In the genomic region with DNA sequence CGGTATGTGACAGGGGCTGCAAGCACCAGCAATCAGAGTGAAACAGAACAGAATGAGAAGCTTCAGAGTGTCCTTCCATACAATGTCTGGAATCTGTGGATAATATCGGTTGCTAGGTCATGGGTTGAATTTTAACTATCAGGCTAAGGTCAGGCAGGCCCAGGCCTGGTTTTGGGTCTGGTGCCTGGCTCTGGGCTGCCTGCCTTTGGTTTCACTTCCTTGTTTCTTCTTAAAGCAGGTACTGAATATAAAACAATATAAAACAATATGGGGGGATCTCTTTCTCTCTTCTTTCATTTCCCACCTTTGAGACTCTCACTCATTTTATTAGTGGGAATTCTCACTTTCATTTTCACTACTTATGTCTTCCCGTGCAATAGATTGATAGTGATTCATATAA, we compare ENCODE assay signal across 29 cellular contexts.
DNase-seq lines count a peak whose midpoint lies in the region; ATAC-seq, FAIRE-seq and TF ChIP-seq lines count a peak whose summit lies in the region.
"Had no signal": no experiment of that assay in that cellular context is flagged by ENCODE, and none has a peak within 500 bp of the region (broad histone marks: within the 10 kb centered on the region; RNA-seq: fewer than 3 reads in every experiment).

No MANE protein-coding gene starts in this region.

- intact Hi-C loops in A673 (cut with micrococcal nuclease; ENCODE audit: unreplicated experiment) (no loop called here), gastrocnemius medialis (cut with DNase I; ENCODE audit: low total_unique reads) (no loop called here)

- peak overlapping the region; percentile 19; the same call in 1 of the 3 replicates for H3K4me3 ChIP-seq in A549
- no peak overlapping the region for H3K4me3 ChIP-seq in A673 (ENCODE audit: low read depth, low read length, poor library complexity, severe bottlenecking)
- no peak overlapping the region for H3K4me3 ChIP-seq in gastrocnemius medialis
- H3K4me3 ChIP-seq: gastroesophageal sphincter, left lung, right atrium auricular region, thoracic aorta had no signal

- H3K9me3 ChIP-seq in A549 (no peaks in the 10 kb centered on the region), A673 (ENCODE audit: low read depth, low read length, poor library complexity, severe bottlenecking) (no peaks in the 10 kb centered on the region), gastrocnemius medialis (no peaks in the 10 kb centered on the region)
- H3K9me3 ChIP-seq: gastroesophageal sphincter, left lung, right atrium auricular region, thoracic aorta had no signal

- no peak for TF ChIP-seq POLR2A in A549 (IDR thresholded peaks at IDR 0.05; ENCODE audit: low read length)
- no peak for TF ChIP-seq POLR2A in gastrocnemius medialis (IDR thresholded peaks at IDR 0.05)

- H3K4me1 ChIP-seq in A549 (no peaks in the 10 kb centered on the region), A673 (ENCODE audit: insufficient read depth, low read length, poor library complexity, severe bottlenecking) (no peaks in the 10 kb centered on the region), gastrocnemius medialis (no peaks in the 10 kb centered on the region)
- H3K4me1 ChIP-seq: gastroesophageal sphincter, left lung, right atrium auricular region had no signal

- no TSS peak for BruUV-seq in A673 (replicated peaks; lab: Mats Ljungman, UMichigan)

- H3K27me3 ChIP-seq in A673 (replicated peaks; ENCODE audit: insufficient read depth, low read depth, low read length, poor library complexity) (no peaks in the 10 kb centered on the region), gastrocnemius medialis (no peaks in the 10 kb centered on the region)
- H3K27me3 ChIP-seq: gastroesophageal sphincter, left lung, right atrium auricular region had no signal

- ATAC-seq in A549: no peak
- peak; percentile 80 for ATAC-seq in GM18511 (IDR thresholded peaks at IDR 0.05; ENCODE audit: unreplicated experiment)
- ATAC-seq in HG03097 (IDR thresholded peaks at IDR 0.05; ENCODE audit: low FRiP score, unreplicated experiment): no peak
- no peak for ATAC-seq in gastrocnemius medialis
- ATAC-seq: gastroesophageal sphincter, left lung had no signal

- no peak for FAIRE-seq in A549 (lab: Jason Lieb, UNC)
- FAIRE-seq: bronchial epithelial cell, HTR-8/SVneo, urothelium cell line had no signal

- TF ChIP-seq EP300 in A549 (IDR thresholded peaks at IDR 0.05): no peak

- H3K36me3 ChIP-seq in A673 (ENCODE audit: insufficient read depth, low read length, poor library complexity, severe bottlenecking): no peaks in the 10 kb centered on the region
- no peaks in the 10 kb centered on the region for H3K36me3 ChIP-seq in gastrocnemius medialis
- H3K36me3 ChIP-seq: gastroesophageal sphincter, left lung, right atrium auricular region, thoracic aorta had no signal

- DNase-seq in A549 (ENCODE audit: low read depth in 1 of 2, low spot score in 1 of 2) (no peak), OCI-M1 (lab: John Stamatoyannopoulos, UW) (peak; percentile 44), kidney tubule cell (ENCODE audit: low spot score) (peak; percentile 11), SIG-M5 (lab: John Stamatoyannopoulos, UW) (no peak), A673 (ENCODE audit: low spot score) (no peak), gastrocnemius medialis (no peak)
- DNase-seq: activated CD4-positive, alpha-beta T cell treated with anti-CD3 and anti-CD28 coated beads, Interleukin-2, amount 10 ng/mL, durations not matched to agents 7 days and 5 days; activated effector memory CD4-positive, alpha-beta T cell treated with Interleukin-2 at 50 U/mL for 16 hours; activated T-cell treated with anti-CD3 and anti-CD28 coated beads, Interleukin-2, amount 50 U/mL, for 1 hour; CD4-positive, alpha-beta memory T cell; DMS 273 treated with DMSO at 0.1 percent for 48 hours; GOT3; immature natural killer cell; left lung; NCI-H1105 treated with DMSO at 0.1 percent for 48 hours; NCI-H1930; NCI-H524 treated with DMSO at 0.1 percent for 48 hours; NK-92 treated with Interleukin-12 subunit alpha and Interleukin-12 subunit beta, amount 100 ng/mL, for 24 hours; SHP77; stimulated activated CD4-positive, alpha-beta T cell treated with anti-CD3 and anti-CD28 coated beads, Interleukin-1b, Interleukin-23, amount 100 ng/mL, for 48 hours; SW 1271 had no signal

- H3K27ac ChIP-seq in A549: peak overlapping the region; percentile 66 to 77
- no peak overlapping the region for H3K27ac ChIP-seq in A673 (ENCODE audit: low read depth, low read length, poor library complexity, severe bottlenecking)
- no peak overlapping the region for H3K27ac ChIP-seq in gastrocnemius medialis
- H3K27ac ChIP-seq: gastroesophageal sphincter, left lung, right atrium auricular region, thoracic aorta had no signal

- WGBS in A549 (ENCODE audit: missing lambda C conversion rate): 33% methylated on average over 3 of the region's 3 CpGs

- CTCF ChIA-PET in A549 (lab: Yijun Ruan, JAX) (no interaction called here), A673 (lab: Charles Lee) (no interaction called here)

- POLR2A ChIA-PET in A549 (lab: Yijun Ruan, JAX) (no interaction called here), A673 (lab: Charles Lee; ENCODE audit: low non-redundant PET) (no interaction called here)

- H3K4me2 ChIP-seq in A549: peak overlapping the region; percentile 71

- TF ChIP-seq RAD21 in A549 (conservative IDR thresholded peaks at IDR 0.05 in 1 of 2, IDR thresholded peaks at IDR 0.05 in 1 of 2): no peak

- in situ Hi-C loops in gastrocnemius medialis (cut with MboI; ENCODE audit: low sequenced_read_pairs in 4 of 4): no loop called here

- TF ChIP-seq CTCF in A549 (IDR thresholded peaks at IDR 0.05) (no peak), A673 (conservative IDR thresholded peaks at IDR 0.05; ENCODE audit: low read depth, low read length) (no peak), gastrocnemius medialis (IDR thresholded peaks at IDR 0.05 in 4 of 5, conservative IDR thresholded peaks at IDR 0.05 in 1 of 5) (no peak)

TF ChIP-seq in A549, 52 proteins besides CTCF, POLR2A, EP300 and RAD21:
- no peak for TF ChIP-seq GATA3 (IDR thresholded peaks at IDR 0.05; ENCODE audit: borderline replicate concordance)
- TF ChIP-seq POLR2AphosphoS2 (conservative IDR thresholded peaks at IDR 0.05; ENCODE audit: low read length): no peak
- TF ChIP-seq MAZ (IDR thresholded peaks at IDR 0.05; ENCODE audit: borderline replicate concordance, low read depth, low read length): no peak
- no peak for TF ChIP-seq CBX8 (IDR thresholded peaks at IDR 0.05)
- no peak for TF ChIP-seq MAFK (IDR thresholded peaks at IDR 0.05; ENCODE audit: partially characterized antibody)
- TF ChIP-seq JUN (IDR thresholded peaks at IDR 0.05): no peak
- no peak for TF ChIP-seq FOXS1 (CRISPR knock-in tag; IDR thresholded peaks at IDR 0.05)
- no peak for TF ChIP-seq HOXB13 (CRISPR knock-in tag; IDR thresholded peaks at IDR 0.05; ENCODE audit: low read depth)
- no peak for TF ChIP-seq CEBPB (IDR thresholded peaks at IDR 0.05)
- TF ChIP-seq FOSL2 (IDR thresholded peaks at IDR 0.05): no peak
- TF ChIP-seq FOSL2 (CRISPR knock-in tag; IDR thresholded peaks at IDR 0.05): no peak
- TF ChIP-seq JUNB (IDR thresholded peaks at IDR 0.05): no peak
- no peak for TF ChIP-seq NR3C1 (IDR thresholded peaks at IDR 0.05)
- TF ChIP-seq HEYL (CRISPR knock-in tag; IDR thresholded peaks at IDR 0.05): no peak
- no peak for TF ChIP-seq RCOR1 (IDR thresholded peaks at IDR 0.05; ENCODE audit: low read depth, low read length)
- TF ChIP-seq REST (IDR thresholded peaks at IDR 0.05): no peak

Comparison
In these comparisons a context has a peak if more than half of its experiments do, and no peak if none do; other contexts are left out.
1. DNase-seq: peak in OCI-M1 (single experiment) and kidney tubule cell (single experiment); none in A549 (0 of 2), SIG-M5 (single experiment), A673 (single experiment) and gastrocnemius medialis (0 of 2).
2. H3K27ac ChIP-seq: peak in A549 (2 of 2); none in A673 (single experiment) and gastrocnemius medialis (0 of 4).